In the genomic region with DNA sequence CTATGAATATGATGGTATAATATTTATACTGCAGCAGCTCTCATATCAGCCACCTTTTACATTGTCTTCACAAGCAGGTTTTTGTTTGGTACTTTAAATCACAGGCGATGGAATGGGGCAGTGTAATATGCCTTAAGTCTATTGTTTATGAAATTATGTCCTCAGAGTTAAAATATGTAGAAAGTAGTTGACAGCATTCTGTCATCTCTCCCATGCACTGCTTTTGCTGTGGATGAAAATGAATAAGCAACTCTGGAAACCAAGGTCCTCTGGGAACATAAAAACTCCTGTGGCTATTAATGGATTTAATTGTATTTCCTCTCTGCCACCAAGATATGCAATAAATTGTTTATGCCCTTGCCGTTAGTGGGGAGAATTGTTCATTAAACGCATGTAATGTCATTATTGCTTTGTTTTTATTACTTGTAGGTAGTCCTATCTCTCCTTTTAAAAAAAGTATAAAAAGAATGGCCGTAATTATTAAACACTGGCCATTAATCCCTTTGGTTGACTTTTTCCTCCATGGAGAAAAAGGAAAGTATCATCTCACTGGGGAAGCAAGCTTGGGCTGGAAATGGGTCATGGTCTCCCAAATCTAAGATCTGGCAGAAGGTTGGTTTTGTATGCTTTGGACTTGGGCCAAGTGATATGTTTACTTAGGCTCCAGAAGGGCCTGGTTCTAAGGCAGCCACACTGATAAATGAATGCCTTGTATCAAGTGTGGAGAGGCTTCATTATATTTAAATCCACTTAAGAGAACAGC, we compare ENCODE assay signal across 9 cellular contexts. TPM values are rescaled to one million over a fixed set of nuclear protein-coding genes. Genes with fewer than 3 reads are reported as not detected.
DNase-seq lines count a peak whose midpoint lies in the region; ATAC-seq and TF ChIP-seq lines count a peak whose summit lies in the region.
"Had no signal": no experiment of that assay in that cellular context is flagged by ENCODE, and none has a peak within 500 bp of the region (broad histone marks: within the 10 kb centered on the region; RNA-seq: fewer than 3 reads in every experiment).

No MANE protein-coding gene starts in this region.

- peaks cover 58% of the 10 kb centered on the region for H3K4me1 ChIP-seq in KMS-11 (ENCODE audit: low read depth, poor library complexity, severe bottlenecking)

- DNase-seq in RPMI7951 (ENCODE audit: low read depth) (peak; percentile 33), glomerular visceral epithelial cell (ENCODE audit: extremely low spot score) (peak; percentile 27), germinal center (ENCODE audit: low spot score) (no peak)

- ATAC-seq in HG02870 (IDR thresholded peaks at IDR 0.05; ENCODE audit: unreplicated experiment) (no peak), HG02884 (IDR thresholded peaks at IDR 0.05; ENCODE audit: unreplicated experiment) (no peak), HG03039 (IDR thresholded peaks at IDR 0.05; ENCODE audit: unreplicated experiment) (no peak)

- 0 out of 2 replicates have a peak, but pooled peaks cover 9% of the 10 kb centered on the region for H4K20me1 ChIP-seq in KMS-11 (ENCODE audit: insufficient read depth)

- no peak overlapping the region for H2AFZ ChIP-seq in KMS-11 (ENCODE audit: low read depth)

- peak overlapping the region; percentile 7; the same call in 1 of the 2 replicates for H3K4me2 ChIP-seq in KMS-11

- peaks cover 61% of the 10 kb centered on the region for H3K79me2 ChIP-seq in KMS-11 (ENCODE audit: insufficient read depth, low read depth)

- H3K4me3 ChIP-seq in KMS-11 (IDR thresholded peaks at IDR 0.05; ENCODE audit: insufficient read depth, low read depth, low read length) = no peak overlapping the region
- H3K4me3 ChIP-seq: suprapubic skin had no signal

- H3K27ac ChIP-seq in 22Rv1 (peak overlapping the region; percentile 49), KMS-11 (no peak overlapping the region)

- TF ChIP-seq CTCF in 22Rv1 (IDR thresholded peaks at IDR 0.05) (no peak), KMS-11 (conservative IDR thresholded peaks at IDR 0.05; ENCODE audit: low read depth, low read length) (no peak)

- no peaks in the 10 kb centered on the region for H3K36me3 ChIP-seq in KMS-11 (ENCODE audit: insufficient read depth)
- H3K36me3 ChIP-seq: suprapubic skin had no signal

- H3K27me3 ChIP-seq in KMS-11 (ENCODE audit: insufficient read depth, low read depth) = no peaks in the 10 kb centered on the region
- H3K27me3 ChIP-seq: suprapubic skin had no signal

- H3K9ac ChIP-seq in KMS-11 = no peak overlapping the region

RNA-seq across cellular contexts. Expression of gene PACS1, which starts 13.0 kb away (rescaled TPM):
- 16.7 and 19.1 TPM in 2 replicates for total RNA-seq in RPMI7951 (2014; rRNA removed; shearing (Covaris generic))

RNA-seq across cellular contexts. Expression of gene SF3B2, which starts 31.0 kb away (rescaled TPM):
- total RNA-seq in RPMI7951 (2014; rRNA removed; shearing (Covaris generic)) = 198 and 205 TPM in 2 replicates

RNA-seq across cellular contexts. Expression of gene GAL3ST3, which starts 34.2 kb away (rescaled TPM):
- total RNA-seq in RPMI7951 (2014; rRNA removed; shearing (Covaris generic)) = not detected in 2 replicates
- total RNA-seq: suprapubic skin had no signal

RNA-seq across cellular contexts. Expression of gene CATSPER1, which starts 56.8 kb away (rescaled TPM):
- total RNA-seq in RPMI7951 (2014; rRNA removed; shearing (Covaris generic)) = 0.20 and 0.36 TPM in 2 replicates
- total RNA-seq: suprapubic skin had no signal
